Comparison of ENCODE assay signal across 16 cellular contexts in genomic region chrX:72247206-72247944, GRCh38. TPM values are rescaled to one million over a fixed set of nuclear protein-coding genes. Genes with fewer than 3 reads are reported as not detected.
DNase-seq lines count a peak whose midpoint lies in the region; ATAC-seq and TF ChIP-seq lines count a peak whose summit lies in the region.
"Had no signal": no experiment of that assay in that cellular context is flagged by ENCODE, and none has a peak within 500 bp of the region (broad histone marks: within the 10 kb centered on the region; RNA-seq: fewer than 3 reads in every experiment).

No MANE protein-coding gene starts in this region.

- CTCF ChIA-PET in MCF 10A (lab: Yijun Ruan, JAX) (interaction anchor here (0.6 to 4.0 kb wide), 7 partner anchors 11 to 72 kb away, joined by 3 to 18 read pairs (median 3); partner anchors contain the start of genes ERCC6L and RPS4X), mammary epithelial cell (lab: Charles Lee; ENCODE audit: low non-redundant PET) (no interaction called here)

- TF ChIP-seq POLR2A in testis (IDR thresholded peaks at IDR 0.05): no peak

- DNase-seq in MCF 10A (ENCODE audit: unreplicated experiment) (peak; percentile 48), mammary epithelial cell (no peak), NCI-H446 (lab: John Stamatoyannopoulos, UW) (peak; percentile 1 to 54), dermis blood vessel endothelial cell (peak; percentile 75), testis (peak; percentile 24), pons (ENCODE audit: low spot score) (no peak), iPS-NIHi11 (ENCODE audit: low spot score) (no peak), aorta (no peak)
- DNase-seq: GOT3, natural killer cell, T1000 had no signal

- intact Hi-C loops in MCF 10A (cut with micrococcal nuclease): no loop called here
- intact Hi-C loops in mammary epithelial cell (cut with micrococcal nuclease): loop anchor here (5.0 kb wide), 2 partner anchors 210 to 1890 kb away; no protein-coding TSS in a partner anchor
- intact Hi-C loops in testis (cut with DNase I; ENCODE audit: low total_unique reads): no loop called here
- intact Hi-C loops in aorta (cut with DNase I): loop anchor here in 1 of 2 donors (5.0 kb wide), 1 partner anchor 295 kb away; no protein-coding TSS in a partner anchor

- H3K9me3 ChIP-seq in mammary epithelial cell (replicated peaks; ENCODE audit: insufficient read depth, low read length) (no peaks in the 10 kb centered on the region), testis (no peaks in the 10 kb centered on the region), aorta (ENCODE audit: control insufficient read depth, low read length) (no peaks in the 10 kb centered on the region)
- H3K9me3 ChIP-seq: A549 had no signal

- WGBS in mammary epithelial cell (ENCODE audit: low coverage, missing lambda C conversion rate): 76% methylated on average over 2 of the region's 2 CpGs
- 45 to 57% methylated on average over 1 to 2 of the region's 2 CpGs for WGBS in testis, 2 donors
- 77 to 89% methylated on average over 2 of the region's 2 CpGs for WGBS in aorta, 2 donors

- no peak overlapping the region for H2AFZ ChIP-seq in mammary epithelial cell (ENCODE audit: low read depth, low read length)

- H3K27me3 ChIP-seq in mammary epithelial cell (ENCODE audit: insufficient read depth, low read length) (no peaks in the 10 kb centered on the region), testis (no peaks in the 10 kb centered on the region), aorta (ENCODE audit: control insufficient read depth in 1 of 2, insufficient read depth in 2 of 2, low read length in 1 of 2) (no peaks in the 10 kb centered on the region)

- H3K36me3 ChIP-seq in mammary epithelial cell (ENCODE audit: insufficient read depth, low read length): no peaks in the 10 kb centered on the region
- no peaks in the 10 kb centered on the region for H3K36me3 ChIP-seq in testis (ENCODE audit: low read depth, missing control alignments)
- no peaks in the 10 kb centered on the region for H3K36me3 ChIP-seq in aorta (ENCODE audit: control insufficient read depth in 1 of 2, insufficient read depth in 2 of 2, low read length in 1 of 2)

- no peak overlapping the region for H3K27ac Mint-ChIP-seq in MCF 10A (ENCODE audit: low read depth, unreplicated experiment)
- H3K27ac Mint-ChIP-seq: activated naive CD4-positive, alpha-beta T cell treated with anti-CD3 and anti-CD28 coated beads, Interleukin-2, amount 50 U/mL, for 72 hours had no signal

- POLR2A ChIA-PET in MCF 10A (lab: Yijun Ruan, JAX): interaction anchor here (1.5 kb wide), 1 partner anchor 27 kb away, joined by 3 read pairs; no protein-coding TSS in a partner anchor

- no peaks in the 10 kb centered on the region for H3K79me2 ChIP-seq in mammary epithelial cell (ENCODE audit: insufficient read depth, low read length)

- no peaks in the 10 kb centered on the region for H3K4me1 Mint-ChIP-seq in MCF 10A (ENCODE audit: insufficient read depth, unreplicated experiment)
- H3K4me1 Mint-ChIP-seq: natural killer cell had no signal

- no peak overlapping the region for H3K4me2 ChIP-seq in mammary epithelial cell (ENCODE audit: insufficient read depth, low read depth, low read length)
- H3K4me2 ChIP-seq: A549, smooth muscle cell had no signal

- H3K9me3 Mint-ChIP-seq in MCF 10A (ENCODE audit: unreplicated experiment): no peaks in the 10 kb centered on the region
- H3K9me3 Mint-ChIP-seq: activated naive CD4-positive, alpha-beta T cell treated with anti-CD3 and anti-CD28 coated beads, Interleukin-2, amount 50 U/mL, for 72 hours; natural killer cell had no signal

- no peak overlapping the region for H3K27ac ChIP-seq in mammary epithelial cell (ENCODE audit: insufficient read depth, low read depth, low read length)
- H3K27ac ChIP-seq in testis: no peak overlapping the region
- H3K27ac ChIP-seq in aorta (ENCODE audit: low read depth in 1 of 2, low read length in 2 of 2): no peak overlapping the region
- H3K27ac ChIP-seq: RWPE1 had no signal

- BruUV-seq in MCF 10A (replicated peaks; lab: Mats Ljungman, UMichigan): no TSS peak
- BruUV-seq in mammary epithelial cell (replicated peaks; lab: Mats Ljungman, UMichigan): no TSS peak

- no peaks in the 10 kb centered on the region for H3K36me3 Mint-ChIP-seq in MCF 10A (ENCODE audit: insufficient read depth, unreplicated experiment)
- H3K36me3 Mint-ChIP-seq: activated naive CD4-positive, alpha-beta T cell treated with anti-CD3 and anti-CD28 coated beads, Interleukin-2, amount 50 U/mL, for 72 hours; natural killer cell had no signal

- peaks cover 29% of the 10 kb centered on the region for H3K27me3 Mint-ChIP-seq in MCF 10A (ENCODE audit: insufficient read depth, unreplicated experiment)

- H3K9ac ChIP-seq in mammary epithelial cell (ENCODE audit: insufficient read depth, low read length): no peak overlapping the region

- TF ChIP-seq CTCF in MCF 10A (IDR thresholded peaks at IDR 0.05; ENCODE audit: unreplicated experiment) (no peak), mammary epithelial cell (conservative IDR thresholded peaks at IDR 0.05 in 1 of 2, IDR thresholded peaks at IDR 0.05 in 1 of 2; ENCODE audit: extremely low read depth in 1 of 2, insufficient read depth in 1 of 2, low read depth in 1 of 2, low read length in 2 of 2) (no peak), testis (IDR thresholded peaks at IDR 0.05) (no peak)

- H3K4me3 Mint-ChIP-seq in MCF 10A (ENCODE audit: unreplicated experiment): no peak overlapping the region
- H3K4me3 Mint-ChIP-seq: natural killer cell had no signal

- no peak for ATAC-seq in aorta (ENCODE audit: low FRiP score)
- ATAC-seq: A549; activated naive CD4-positive, alpha-beta T cell treated with anti-CD3 and anti-CD28 coated beads, Interleukin-2, amount 50 U/mL, for 72 hours; natural killer cell had no signal

- dilution Hi-C loops in mammary epithelial cell (cut with HindIII; ENCODE audit: low sequenced_read_pairs): no loop called here

- H3K4me1 ChIP-seq in mammary epithelial cell (ENCODE audit: insufficient read depth, low read length): no peaks in the 10 kb centered on the region
- no peaks in the 10 kb centered on the region for H3K4me1 ChIP-seq in testis
- no peaks in the 10 kb centered on the region for H3K4me1 ChIP-seq in aorta (ENCODE audit: control insufficient read depth in 1 of 2, insufficient read depth in 2 of 2, low read length in 2 of 2)

- H3K4me3 ChIP-seq in mammary epithelial cell (replicated peaks in 1 of 3; ENCODE audit: insufficient read depth in 1 of 3, low read depth in 2 of 3, low read length in 3 of 3): no peak overlapping the region
- H3K4me3 ChIP-seq in testis: no peak overlapping the region
- H3K4me3 ChIP-seq in aorta (ENCODE audit: low read length in 2 of 2): no peak overlapping the region
- H3K4me3 ChIP-seq: A549, smooth muscle cell had no signal

- in situ Hi-C loops in mammary epithelial cell (cut with MboI; ENCODE audit: low sequenced_read_pairs in 2 of 2): loop anchor here (10.0 to 25.0 kb wide), 2 partner anchors 290 to 297 kb away; no protein-coding TSS in a partner anchor

- H4K20me1 ChIP-seq in mammary epithelial cell (ENCODE audit: insufficient read depth, low read length): no peaks in the 10 kb centered on the region

RNA-seq across cellular contexts. Expression of gene ERCC6L, which starts 8.5 kb away (rescaled TPM):
- total RNA-seq in MCF 10A (2022) (1.0 and 1.8 TPM in 2 replicates), mammary epithelial cell (1 to 10 TPM in 1 of 2 donors, under 1 TPM in 1; 0.17 to 7.0 TPM), dermis blood vessel endothelial cell (2.4 and 9.4 TPM in 2 replicates), testis (1 to 10 TPM in 1 of 2 donors, under 1 TPM in 1; 0.74 to 1.6 TPM), aorta (under 1 TPM; 0.13 to 0.15 TPM)
- polyA plus RNA-seq in mammary epithelial cell (5.1 TPM), testis (ENCODE audit: insufficient read depth, low read depth, low replicate concordance) (1.0 TPM), aorta (not detected)
- 2.8 TPM for polyA minus RNA-seq in mammary epithelial cell

RNA-seq across cellular contexts. Expression of gene RPS4X, which starts 29.7 kb away (rescaled TPM):
- total RNA-seq in MCF 10A (2022): 1,160 and 1,731 TPM in 2 replicates
- total RNA-seq in mammary epithelial cell: 1,000 to 10,000 TPM in 1 of 2 donors, 100 to 1,000 TPM in 1; 857 to 1,015 TPM
- 2,382 TPM for polyA plus RNA-seq in mammary epithelial cell
- 1,181 TPM for polyA minus RNA-seq in mammary epithelial cell
- total RNA-seq in dermis blood vessel endothelial cell: 639 and 1,493 TPM in 2 replicates
- total RNA-seq in testis: 100 to 1,000 TPM; 268 to 497 TPM
- polyA plus RNA-seq in testis (ENCODE audit: insufficient read depth, low read depth, low replicate concordance): 546 TPM
- 100 to 1,000 TPM; 732 to 930 TPM for total RNA-seq in aorta
- 1,000 to 10,000 TPM; 1,448 to 1,899 TPM for polyA plus RNA-seq in aorta

RNA-seq across cellular contexts. Expression of gene CITED1, which starts 58.3 kb away (rescaled TPM):
- total RNA-seq in MCF 10A (2022) (0.37 and 0.72 TPM in 2 replicates), mammary epithelial cell (1 to 10 TPM in 1 of 2 donors, not detected in 1; 1.3 TPM), dermis blood vessel endothelial cell (not detected in 2 replicates), testis (100 to 1,000 TPM; 439 to 593 TPM), aorta (not detected)
- polyA plus RNA-seq in mammary epithelial cell (0.23 TPM), testis (ENCODE audit: insufficient read depth, low read depth, low replicate concordance) (323 TPM), aorta (under 1 TPM in 1 of 2 donors, not detected in 1; 0.46 TPM)
- not detected for polyA minus RNA-seq in mammary epithelial cell
- total RNA-seq: kidney epithelial cell had no signal

Comparison
In these comparisons a context has a peak if more than half of its experiments do, and no peak if none do; other contexts are left out.
1. DNase-seq: peak in MCF 10A (single experiment), NCI-H446 (2 of 2), dermis blood vessel endothelial cell (single experiment) and testis (single experiment); none in mammary epithelial cell (single experiment), pons (single experiment), iPS-NIHi11 (single experiment) and aorta (0 of 2).
2. RNA of gene CITED1, which starts 58.3 kb away (total RNA-seq): 439 to 593 TPM in testis; 1.3 TPM in mammary epithelial cell, 0.37 to 0.72 TPM in MCF 10A, not detected in aorta and not detected in dermis blood vessel endothelial cell; every median in the first group is over 100 times any median in the second.